In genomic region chr6:143233563-143234285, GRCh38 we compare ENCODE assay signal across 1 cellular context.
TF ChIP-seq lines count a peak whose summit lies in the region.

No MANE protein-coding gene starts in this region.

TF ChIP-seq in K562, 482 proteins besides CTCF, POLR2A, EP300 and RAD21 (continued from another document):
- TF ChIP-seq ZNF518B (CRISPR knock-in tag; IDR thresholded peaks at IDR 0.05) (no peak), CHD1 (IDR thresholded peaks at IDR 0.05; ENCODE audit: low read length) (no peak), BDP1 (IDR thresholded peaks at IDR 0.05; ENCODE audit: insufficient read depth, insufficient read length) (no peak)
TF ChIP-seq in K562: peak in this region for 1.
